Comparison of ENCODE assay signal across 16 cellular contexts in the genomic region with DNA sequence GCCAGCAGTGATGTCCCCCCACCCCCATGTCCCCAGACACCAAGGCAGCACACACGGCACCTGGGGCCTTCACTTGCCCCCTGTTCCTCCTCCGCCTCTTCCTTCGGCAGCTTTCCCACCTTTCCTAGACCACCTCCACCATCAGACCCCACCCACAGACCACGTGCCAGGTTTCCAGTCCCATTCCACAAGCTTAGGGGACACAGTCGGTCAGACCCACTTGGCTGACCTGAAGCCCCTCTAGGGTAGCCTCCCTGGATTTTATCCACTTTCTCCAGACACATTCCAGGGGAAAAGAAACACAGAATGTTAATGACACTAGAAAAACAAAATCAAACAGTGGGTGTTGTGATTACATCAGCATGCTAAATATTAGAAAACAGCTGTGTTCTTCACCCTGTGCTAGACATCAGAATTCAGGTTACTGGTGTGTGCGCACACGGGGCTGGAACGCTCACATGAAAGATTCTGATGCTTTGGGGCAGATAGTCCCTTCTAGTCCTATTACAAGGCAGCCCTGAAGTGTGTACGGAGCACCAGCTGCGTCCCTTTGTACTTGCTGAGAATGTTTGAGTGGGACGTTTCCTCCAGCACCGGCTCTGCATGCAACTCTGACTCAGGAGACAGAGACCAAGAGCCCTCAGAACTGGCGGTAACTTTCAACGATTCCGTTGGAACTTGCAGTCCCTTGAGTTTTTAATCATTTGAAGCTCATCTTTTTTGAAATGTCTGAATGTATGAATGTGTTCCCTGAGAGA.
DNase-seq lines count a peak whose midpoint lies in the region; ATAC-seq, FAIRE-seq and TF ChIP-seq lines count a peak whose summit lies in the region.
"Had no signal": no experiment of that assay in that cellular context is flagged by ENCODE, and none has a peak within 500 bp of the region (broad histone marks: within the 10 kb centered on the region; RNA-seq: fewer than 3 reads in every experiment).

No MANE protein-coding gene starts in this region.

- peaks cover 17% of the 10 kb centered on the region for H3K27me3 ChIP-seq in lower lobe of right lung (ENCODE audit: low read depth)

- H3K4me3 Mint-ChIP-seq in natural killer cell treated with Interleukin-12 subunit alpha and Interleukin-12 subunit beta and Interleukin-15 and Interleukin-18, amount 100 ng/mL, for 72 hours = no peak overlapping the region
- H3K4me3 Mint-ChIP-seq in natural killer cell = no peak overlapping the region

- H3K9me3 ChIP-seq in lower lobe of right lung = no peaks in the 10 kb centered on the region
- H3K9me3 ChIP-seq: MG63 had no signal

- H3K4me1 Mint-ChIP-seq in natural killer cell treated with Interleukin-12 subunit alpha and Interleukin-12 subunit beta and Interleukin-15 and Interleukin-18, amount 100 ng/mL, for 72 hours (ENCODE audit: low read depth in 2 of 2) = no peaks in the 10 kb centered on the region
- no peaks in the 10 kb centered on the region for H3K4me1 Mint-ChIP-seq in natural killer cell

- no peak for TF ChIP-seq CTCF in natural killer cell (IDR thresholded peaks at IDR 0.05)
- TF ChIP-seq CTCF in lower lobe of right lung (IDR thresholded peaks at IDR 0.05) = no peak

- no peak overlapping the region for H3K27ac Mint-ChIP-seq in natural killer cell treated with Interleukin-12 subunit alpha and Interleukin-12 subunit beta and Interleukin-15 and Interleukin-18, amount 100 ng/mL, for 72 hours
- no peak overlapping the region for H3K27ac Mint-ChIP-seq in natural killer cell

- H3K27ac ChIP-seq in lower lobe of right lung = no peak overlapping the region
- H3K27ac ChIP-seq: dorsolateral prefrontal cortex, SK-N-MC had no signal

- H3K4me3 ChIP-seq in lower lobe of right lung = no peak overlapping the region
- H3K4me3 ChIP-seq: dorsolateral prefrontal cortex, MG63, SK-N-MC had no signal

- no peak for FAIRE-seq in RCC 7860 (lab: Jason Lieb, UNC)

- intact Hi-C loops in natural killer cell (cut with micrococcal nuclease) = no loop called here
- intact Hi-C loops in lower lobe of right lung (cut with DNase I) = no loop called here

- no peaks in the 10 kb centered on the region for H3K4me1 ChIP-seq in lower lobe of right lung

- H3K9me3 Mint-ChIP-seq in natural killer cell treated with Interleukin-12 subunit alpha and Interleukin-12 subunit beta and Interleukin-15 and Interleukin-18, amount 100 ng/mL, for 72 hours = no peaks in the 10 kb centered on the region
- H3K9me3 Mint-ChIP-seq in natural killer cell = no peaks in the 10 kb centered on the region
- H3K9me3 Mint-ChIP-seq: activated naive CD4-positive, alpha-beta T cell treated with anti-CD3 and anti-CD28 coated beads, Interleukin-2, amount 50 U/mL, for 72 hours had no signal

- peaks cover 0 to 11% of the 10 kb centered on the region in 2 donors for H3K27me3 Mint-ChIP-seq in natural killer cell treated with Interleukin-12 subunit alpha and Interleukin-12 subunit beta and Interleukin-15 and Interleukin-18, amount 100 ng/mL, for 72 hours
- peaks cover 0 to 3% of the 10 kb centered on the region in 2 donors for H3K27me3 Mint-ChIP-seq in natural killer cell (ENCODE audit: low read depth in 2 of 2)

- DNase-seq in natural killer cell treated with Interleukin-12 subunit alpha and Interleukin-12 subunit beta and Interleukin-15 and Interleukin-18, amount 100 ng/mL, for 72 hours (ENCODE audit: low spot score) = no peak
- DNase-seq in natural killer cell (no peak), NCI-H510A treated with DMSO at 0.1 percent for 48 hours (lab: John Stamatoyannopoulos, UW) (peak; percentile 70), lower lobe of right lung (peak; percentile 3), NCI-H2227 (lab: John Stamatoyannopoulos, UW; ENCODE audit: unreplicated experiment) (no peak), RCC 7860 (ENCODE audit: low spot score) (no peak), NCI-H2196 treated with DMSO at 0.1 percent for 48 hours (lab: John Stamatoyannopoulos, UW; ENCODE audit: unreplicated experiment) (no peak)
- DNase-seq in stimulated activated naive CD4-positive, alpha-beta T cell (lab: John Stamatoyannopoulos, UW) = no peak
- DNase-seq: activated CD8-positive, alpha-beta memory T cell treated with anti-CD3 and anti-CD28 coated beads, Interleukin-2, amount 50 U/mL, for 4 hours; kidney glomerular epithelial cell; stimulated activated CD4-positive, alpha-beta T cell treated with anti-CD3 and anti-CD28 coated beads, Interleukin-15, amount 100 ng/mL, for 24 hours; T1000 had no signal

- no peaks in the 10 kb centered on the region for H3K36me3 Mint-ChIP-seq in natural killer cell treated with Interleukin-12 subunit alpha and Interleukin-12 subunit beta and Interleukin-15 and Interleukin-18, amount 100 ng/mL, for 72 hours
- H3K36me3 Mint-ChIP-seq in natural killer cell = no peaks in the 10 kb centered on the region
- H3K36me3 Mint-ChIP-seq: activated naive CD4-positive, alpha-beta T cell treated with anti-CD3 and anti-CD28 coated beads, Interleukin-2, amount 50 U/mL, for 72 hours had no signal

- ATAC-seq in natural killer cell treated with Interleukin-12 subunit alpha and Interleukin-12 subunit beta and Interleukin-15 and Interleukin-18, amount 100 ng/mL, for 72 hours = peak; percentile 19 to 20
- ATAC-seq in natural killer cell = no peak
- no peak for ATAC-seq in lower lobe of right lung
- ATAC-seq: activated naive CD4-positive, alpha-beta T cell treated with anti-CD3 and anti-CD28 coated beads, Interleukin-2, amount 50 U/mL, for 72 hours had no signal

- H3K36me3 ChIP-seq in lower lobe of right lung = no peaks in the 10 kb centered on the region
- H3K36me3 ChIP-seq: MG63 had no signal

Comparison
In these comparisons a context has a peak if more than half of its experiments do, and no peak if none do; other contexts are left out.
1. ATAC-seq: peak in natural killer cell treated with Interleukin-12 subunit alpha and Interleukin-12 subunit beta and Interleukin-15 and Interleukin-18, amount 100 ng/mL, for 72 hours (2 of 2); none in natural killer cell (0 of 3) and lower lobe of right lung (0 of 2).
2. DNase-seq: peak in NCI-H510A treated with DMSO at 0.1 percent for 48 hours (single experiment) and lower lobe of right lung (single experiment); none in natural killer cell treated with Interleukin-12 subunit alpha and Interleukin-12 subunit beta and Interleukin-15 and Interleukin-18, amount 100 ng/mL, for 72 hours (single experiment), natural killer cell (single experiment), stimulated activated naive CD4-positive, alpha-beta T cell (0 of 6), NCI-H2227 (single experiment), RCC 7860 (single experiment) and NCI-H2196 treated with DMSO at 0.1 percent for 48 hours (single experiment).